In the genomic region with DNA sequence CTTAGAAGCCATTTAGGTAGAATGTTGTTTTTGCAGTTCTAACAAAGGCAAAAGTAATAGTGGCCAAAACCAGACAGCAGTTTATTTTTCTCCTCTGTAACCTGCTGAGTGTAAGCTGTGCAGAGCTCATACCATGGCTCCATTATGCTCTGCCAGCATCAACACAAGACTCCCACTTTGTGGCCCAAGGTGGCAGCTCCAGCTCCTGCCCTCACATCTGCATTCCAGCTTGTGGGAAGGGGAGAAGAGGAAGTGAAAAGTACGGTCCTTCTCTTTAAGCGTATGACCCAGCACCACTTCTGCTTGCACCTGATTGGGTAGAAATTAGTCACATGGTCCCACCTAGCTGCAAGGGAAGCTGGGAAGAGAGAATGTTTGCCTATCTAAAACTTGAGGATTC, we compare ENCODE assay signal across 1 cellular context.
TF ChIP-seq lines count a peak whose summit lies in the region.

No MANE protein-coding gene starts in this region.

TF ChIP-seq in K562, 482 proteins besides CTCF, POLR2A, EP300 and RAD21 (continued from another document):
- TF ChIP-seq USF1 (CRISPR knock-in tag; IDR thresholded peaks at IDR 0.05) (peak; percentile 58), TCF15 (CRISPR knock-in tag; IDR thresholded peaks at IDR 0.05) (no peak), ZNF830 (CRISPR knock-in tag; IDR thresholded peaks at IDR 0.05) (no peak), ZNF224 (CRISPR knock-in tag; IDR thresholded peaks at IDR 0.05) (no peak), KDM4B (IDR thresholded peaks at IDR 0.05; ENCODE audit: borderline replicate concordance in 2 of 2, low read depth in 1 of 2) (no peak)
- TF ChIP-seq, protein P1, sequence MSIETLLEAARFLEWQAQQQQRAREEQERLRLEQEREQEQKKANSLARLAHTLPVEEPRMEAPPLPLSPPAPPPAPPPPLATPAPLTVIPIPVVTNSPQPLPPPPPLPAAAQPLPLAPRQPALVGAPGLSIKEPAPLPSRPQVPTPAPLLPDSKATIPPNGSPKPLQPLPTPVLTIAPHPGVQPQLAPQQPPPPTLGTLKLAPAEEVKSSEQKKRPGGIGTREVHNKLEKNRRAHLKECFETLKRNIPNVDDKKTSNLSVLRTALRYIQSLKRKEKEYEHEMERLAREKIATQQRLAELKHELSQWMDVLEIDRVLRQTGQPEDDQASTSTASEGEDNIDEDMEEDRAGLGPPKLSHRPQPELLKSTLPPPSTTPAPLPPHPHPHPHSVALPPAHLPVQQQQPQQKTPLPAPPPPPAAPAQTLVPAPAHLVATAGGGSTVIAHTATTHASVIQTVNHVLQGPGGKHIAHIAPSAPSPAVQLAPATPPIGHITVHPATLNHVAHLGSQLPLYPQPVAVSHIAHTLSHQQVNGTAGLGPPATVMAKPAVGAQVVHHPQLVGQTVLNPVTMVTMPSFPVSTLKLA (conservative IDR thresholded peaks at IDR 0.05), result no peak
- TF ChIP-seq, protein P2, sequence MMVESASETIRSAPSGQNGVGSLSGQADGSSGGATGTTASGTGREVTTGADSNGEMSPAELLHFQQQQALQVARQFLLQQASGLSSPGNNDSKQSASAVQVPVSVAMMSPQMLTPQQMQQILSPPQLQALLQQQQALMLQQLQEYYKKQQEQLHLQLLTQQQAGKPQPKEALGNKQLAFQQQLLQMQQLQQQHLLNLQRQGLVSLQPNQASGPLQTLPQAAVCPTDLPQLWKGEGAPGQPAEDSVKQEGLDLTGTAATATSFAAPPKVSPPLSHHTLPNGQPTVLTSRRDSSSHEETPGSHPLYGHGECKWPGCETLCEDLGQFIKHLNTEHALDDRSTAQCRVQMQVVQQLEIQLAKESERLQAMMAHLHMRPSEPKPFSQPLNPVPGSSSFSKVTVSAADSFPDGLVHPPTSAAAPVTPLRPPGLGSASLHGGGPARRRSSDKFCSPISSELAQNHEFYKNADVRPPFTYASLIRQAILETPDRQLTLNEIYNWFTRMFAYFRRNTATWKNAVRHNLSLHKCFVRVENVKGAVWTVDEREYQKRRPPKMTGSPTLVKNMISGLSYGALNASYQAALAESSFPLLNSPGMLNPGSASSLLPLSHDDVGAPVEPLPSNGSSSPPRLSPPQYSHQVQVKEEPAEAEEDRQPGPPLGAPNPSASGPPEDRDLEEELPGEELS (CRISPR knock-in tag; IDR thresholded peaks at IDR 0.05; ENCODE audit: borderline replicate concordance), result no peak
